In the genomic region with DNA sequence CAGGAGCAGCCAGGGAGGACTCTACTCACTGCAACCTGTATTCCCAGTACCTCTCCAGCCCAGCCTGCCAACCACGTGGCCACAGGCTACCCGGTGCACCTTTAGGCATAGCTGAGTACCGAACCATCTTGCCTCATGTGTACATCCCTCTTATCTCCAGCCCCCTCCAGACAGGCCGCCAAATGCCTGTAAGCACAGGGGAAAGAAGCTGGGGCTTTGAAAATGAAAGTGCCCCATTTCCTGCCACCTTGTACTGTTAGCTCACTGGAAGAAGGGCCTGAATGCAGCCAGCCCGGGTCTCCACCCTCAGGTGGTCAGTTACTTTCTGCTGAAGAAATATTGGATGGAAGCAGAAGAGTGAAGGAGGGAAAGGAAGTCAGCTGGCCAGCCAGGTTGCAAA, we compare ENCODE assay signal across 17 cellular contexts. TPM values are rescaled to one million over a fixed set of nuclear protein-coding genes. Genes with fewer than 3 reads are reported as not detected.
DNase-seq lines count a peak whose midpoint lies in the region; ATAC-seq and TF ChIP-seq lines count a peak whose summit lies in the region.
"Had no signal": no experiment of that assay in that cellular context is flagged by ENCODE, and none has a peak within 500 bp of the region (broad histone marks: within the 10 kb centered on the region; RNA-seq: fewer than 3 reads in every experiment).

No MANE protein-coding gene starts in this region.

- peaks cover 18% of the 10 kb centered on the region for H3K4me1 Mint-ChIP-seq in activated CD4-positive, alpha-beta T cell treated with anti-CD3 and anti-CD28 coated beads, Interleukin-2, amount 10 ng/mL, durations not matched to agents 24 days and 14 days
- H3K4me1 Mint-ChIP-seq in CD8-positive, alpha-beta T cell (ENCODE audit: low read depth), result peaks cover 13% of the 10 kb centered on the region
- peaks cover 21% of the 10 kb centered on the region for H3K4me1 Mint-ChIP-seq in activated CD8-positive, alpha-beta T cell treated with anti-CD3 and anti-CD28 coated beads for 36 hours (ENCODE audit: low read depth)
- peaks cover 50% of the 10 kb centered on the region for H3K4me1 Mint-ChIP-seq in nephron

- POLR2A ChIA-PET in CD8-positive, alpha-beta T cell (lab: Charles Lee), result interaction anchor here (1.0 to 1.3 kb wide), 3 partner anchors 10 to 12 kb away, joined by 3 to 5 read pairs (median 3); no protein-coding TSS in a partner anchor
- POLR2A ChIA-PET in activated CD8-positive, alpha-beta T cell treated with anti-CD3 and anti-CD28 coated beads for 36 hours (lab: Charles Lee), result interaction anchor here (0.6 kb wide), 1 partner anchor 752 kb away, joined by 3 read pairs; no protein-coding TSS in a partner anchor

- CTCF ChIA-PET in CD8-positive, alpha-beta T cell (lab: Charles Lee), result no interaction called here
- CTCF ChIA-PET in activated CD8-positive, alpha-beta T cell treated with anti-CD3 and anti-CD28 coated beads for 36 hours (lab: Charles Lee), result no interaction called here

- no peak overlapping the region for H3K27ac Mint-ChIP-seq in activated CD4-positive, alpha-beta T cell treated with anti-CD3 and anti-CD28 coated beads, Interleukin-2, amount 10 ng/mL, durations not matched to agents 24 days and 14 days
- H3K27ac Mint-ChIP-seq in CD8-positive, alpha-beta T cell, result no peak overlapping the region
- no peak overlapping the region for H3K27ac Mint-ChIP-seq in activated CD8-positive, alpha-beta T cell treated with anti-CD3 and anti-CD28 coated beads for 36 hours
- peak overlapping the region; percentile 88 to 93 (median 88) for H3K27ac Mint-ChIP-seq in nephron

- TF ChIP-seq CTCF in CD8-positive, alpha-beta T cell (IDR thresholded peaks at IDR 0.05), result no peak
- no peak for TF ChIP-seq CTCF in activated CD8-positive, alpha-beta T cell treated with anti-CD3 and anti-CD28 coated beads for 36 hours (IDR thresholded peaks at IDR 0.05)
- no peak for TF ChIP-seq CTCF in nephron (IDR thresholded peaks at IDR 0.05; ENCODE audit: unreplicated experiment in 3 of 3)

- peak; percentile 67 for DNase-seq in activated CD4-positive, alpha-beta T cell treated with anti-CD3 and anti-CD28 coated beads, Interleukin-2, amount 10 ng/mL, durations not matched to agents 24 days and 14 days
- no peak for DNase-seq in activated CD4-positive, alpha-beta T cell treated with anti-CD3 and anti-CD28 coated beads, Interleukin-2, amount 50 U/mL, for 4 hours
- DNase-seq in CD8-positive, alpha-beta T cell, result no peak
- DNase-seq in activated CD8-positive, alpha-beta T cell treated with anti-CD3 and anti-CD28 coated beads for 36 hours, result peak; percentile 4
- DNase-seq in amygdala (lab: John Stamatoyannopoulos, UW) (no peak), COLO668 (lab: John Stamatoyannopoulos, UW; ENCODE audit: unreplicated experiment) (no peak)
- DNase-seq: adrenal gland, GOT3, NCI-H1436 treated with DMSO at 0.1 percent for 48 hours, NCI-H524 treated with DMSO at 0.1 percent for 48 hours, nucleus accumbens had no signal

- peak overlapping the region; percentile 20 for H3K4me3 ChIP-seq in CD8-positive, alpha-beta T cell (ENCODE audit: low read depth, low read length)
- H3K4me3 ChIP-seq: A549, adrenal gland, SK-N-MC had no signal

- intact Hi-C loops in activated CD4-positive, alpha-beta T cell treated with anti-CD3 and anti-CD28 coated beads, Interleukin-2, amount 10 ng/mL, durations not matched to agents 24 days and 14 days (cut with micrococcal nuclease), result no loop called here
- intact Hi-C loops in CD8-positive, alpha-beta T cell (cut with DNase I, micrococcal nuclease), result no loop called here
- intact Hi-C loops in activated CD8-positive, alpha-beta T cell treated with anti-CD3 and anti-CD28 coated beads for 36 hours (cut with micrococcal nuclease), result no loop called here

- H3K36me3 ChIP-seq in CD8-positive, alpha-beta T cell (ENCODE audit: insufficient read depth, low read length), result no peaks in the 10 kb centered on the region
- H3K36me3 ChIP-seq: adrenal gland had no signal

- no peak overlapping the region for H3K4me3 Mint-ChIP-seq in activated CD4-positive, alpha-beta T cell treated with anti-CD3 and anti-CD28 coated beads, Interleukin-2, amount 10 ng/mL, durations not matched to agents 24 days and 14 days
- no peak overlapping the region for H3K4me3 Mint-ChIP-seq in CD8-positive, alpha-beta T cell
- no peak overlapping the region for H3K4me3 Mint-ChIP-seq in activated CD8-positive, alpha-beta T cell treated with anti-CD3 and anti-CD28 coated beads for 36 hours
- no peak overlapping the region for H3K4me3 Mint-ChIP-seq in nephron

- H3K27me3 Mint-ChIP-seq in activated CD4-positive, alpha-beta T cell treated with anti-CD3 and anti-CD28 coated beads, Interleukin-2, amount 10 ng/mL, durations not matched to agents 24 days and 14 days, result peaks cover 3% of the 10 kb centered on the region
- no peaks in the 10 kb centered on the region for H3K27me3 Mint-ChIP-seq in CD8-positive, alpha-beta T cell (ENCODE audit: low read depth)
- H3K27me3 Mint-ChIP-seq in activated CD8-positive, alpha-beta T cell treated with anti-CD3 and anti-CD28 coated beads for 36 hours, result no peaks in the 10 kb centered on the region
- H3K27me3 Mint-ChIP-seq in nephron (ENCODE audit: low read depth), result no peaks in the 10 kb centered on the region

- peaks cover 12% of the 10 kb centered on the region for H3K4me1 ChIP-seq in CD8-positive, alpha-beta T cell (ENCODE audit: insufficient read depth, low read length)
- H3K4me1 ChIP-seq: A549, adrenal gland had no signal

- H3K9me3 Mint-ChIP-seq in activated CD4-positive, alpha-beta T cell treated with anti-CD3 and anti-CD28 coated beads, Interleukin-2, amount 10 ng/mL, durations not matched to agents 24 days and 14 days, result no peaks in the 10 kb centered on the region
- H3K9me3 Mint-ChIP-seq in CD8-positive, alpha-beta T cell, result no peaks in the 10 kb centered on the region
- no peaks in the 10 kb centered on the region for H3K9me3 Mint-ChIP-seq in activated CD8-positive, alpha-beta T cell treated with anti-CD3 and anti-CD28 coated beads for 36 hours
- H3K9me3 Mint-ChIP-seq in nephron, result no peaks in the 10 kb centered on the region

- H3K9me3 ChIP-seq in CD8-positive, alpha-beta T cell (ENCODE audit: low read length), result no peaks in the 10 kb centered on the region
- H3K9me3 ChIP-seq: A549, adrenal gland had no signal

- no peak for ATAC-seq in CD8-positive, alpha-beta T cell
- ATAC-seq in activated CD8-positive, alpha-beta T cell treated with anti-CD3 and anti-CD28 coated beads for 36 hours, result peak; percentile 30
- ATAC-seq in GM18519 (IDR thresholded peaks at IDR 0.05; ENCODE audit: low FRiP score, unreplicated experiment), result no peak

- no peaks in the 10 kb centered on the region for H3K36me3 Mint-ChIP-seq in activated CD4-positive, alpha-beta T cell treated with anti-CD3 and anti-CD28 coated beads, Interleukin-2, amount 10 ng/mL, durations not matched to agents 24 days and 14 days (ENCODE audit: low read depth)
- H3K36me3 Mint-ChIP-seq in CD8-positive, alpha-beta T cell, result no peaks in the 10 kb centered on the region
- H3K36me3 Mint-ChIP-seq in activated CD8-positive, alpha-beta T cell treated with anti-CD3 and anti-CD28 coated beads for 36 hours (ENCODE audit: low read depth), result no peaks in the 10 kb centered on the region
- no peaks in the 10 kb centered on the region for H3K36me3 Mint-ChIP-seq in nephron (ENCODE audit: low read depth)

- no peaks in the 10 kb centered on the region for H3K27me3 ChIP-seq in CD8-positive, alpha-beta T cell (ENCODE audit: insufficient read depth, low read length)
- H3K27me3 ChIP-seq: adrenal gland had no signal

- H3K27ac ChIP-seq in CD8-positive, alpha-beta T cell (ENCODE audit: low read depth, low read length), result no peak overlapping the region
- H3K27ac ChIP-seq: A549, adrenal gland, SK-N-MC had no signal

RNA-seq across cellular contexts. Expression of gene RFX8, which starts 27.2 kb away (rescaled TPM):
- 0.38 and 0.49 TPM in 2 replicates for total RNA-seq in activated CD4-positive, alpha-beta T cell treated with anti-CD3 and anti-CD28 coated beads, Interleukin-2, amount 10 ng/mL, durations not matched to agents 24 days and 14 days
- total RNA-seq in CD8-positive, alpha-beta T cell, result not detected
- total RNA-seq in activated CD8-positive, alpha-beta T cell treated with anti-CD3 and anti-CD28 coated beads for 36 hours, result under 1 TPM in 1 of 2 experiments, not detected in 1; 0.18 TPM
- total RNA-seq: M059J, renal cortical epithelial cell had no signal

Comparison
In these comparisons a context has a peak if more than half of its experiments do, and no peak if none do; other contexts are left out.
1. DNase-seq: peak in activated CD4-positive, alpha-beta T cell treated with anti-CD3 and anti-CD28 coated beads, Interleukin-2, amount 10 ng/mL, durations not matched to agents 24 days and 14 days (single experiment) and activated CD8-positive, alpha-beta T cell treated with anti-CD3 and anti-CD28 coated beads for 36 hours (single experiment); none in activated CD4-positive, alpha-beta T cell treated with anti-CD3 and anti-CD28 coated beads, Interleukin-2, amount 50 U/mL, for 4 hours (0 of 2), CD8-positive, alpha-beta T cell (0 of 7), amygdala (0 of 56) and COLO668 (single experiment).
2. H3K27ac Mint-ChIP-seq: peak in nephron (3 of 3); none in activated CD4-positive, alpha-beta T cell treated with anti-CD3 and anti-CD28 coated beads, Interleukin-2, amount 10 ng/mL, durations not matched to agents 24 days and 14 days (single experiment), CD8-positive, alpha-beta T cell (single experiment) and activated CD8-positive, alpha-beta T cell treated with anti-CD3 and anti-CD28 coated beads for 36 hours (single experiment).